Comparison of ENCODE assay signal across 26 cellular contexts in the genomic region with DNA sequence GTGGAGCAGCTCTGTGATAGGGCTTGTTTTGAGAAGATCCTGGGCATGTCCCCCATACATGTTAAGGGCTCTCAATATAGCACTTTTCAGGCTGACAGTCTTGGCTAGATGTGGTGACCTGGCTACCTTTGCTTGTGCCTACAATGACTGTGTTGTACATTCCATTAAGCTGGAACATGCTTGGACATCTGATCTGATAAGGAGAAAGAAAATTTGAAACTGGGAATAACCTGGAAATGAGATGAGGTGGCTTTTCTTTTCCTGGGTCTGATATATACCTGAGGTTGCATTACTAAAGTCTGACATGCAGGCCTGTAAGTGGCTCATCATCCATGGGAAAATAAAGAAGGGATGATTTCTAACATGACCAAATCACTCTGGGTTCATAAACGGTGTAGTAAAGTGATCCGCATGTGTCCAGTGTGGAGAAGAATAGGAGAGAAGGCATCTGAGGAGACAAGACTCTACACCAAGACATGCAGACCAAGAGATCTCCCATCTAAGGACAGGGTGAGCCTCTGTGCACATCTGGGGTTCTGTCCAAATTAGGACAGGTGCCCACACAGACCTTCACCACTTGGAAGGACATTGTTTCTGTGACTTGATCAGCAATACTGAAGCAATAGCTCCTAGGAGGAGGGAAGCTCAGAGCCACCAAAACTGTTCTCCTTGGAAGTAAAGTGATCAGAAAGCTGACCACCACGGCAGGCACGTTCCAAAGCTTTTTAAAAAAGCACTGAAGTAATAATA.
DNase-seq lines count a peak whose midpoint lies in the region; ATAC-seq and TF ChIP-seq lines count a peak whose summit lies in the region.
"Had no signal": no experiment of that assay in that cellular context is flagged by ENCODE, and none has a peak within 500 bp of the region (broad histone marks: within the 10 kb centered on the region; RNA-seq: fewer than 3 reads in every experiment).

No MANE protein-coding gene starts in this region.

- H3K27me3 ChIP-seq in CD8-positive, alpha-beta T cell (ENCODE audit: insufficient read depth, low read length), result no peaks in the 10 kb centered on the region
- H3K27me3 ChIP-seq in endodermal cell (ENCODE audit: control insufficient read depth, insufficient read depth, low read length, poor library complexity, severe bottlenecking), result no peaks in the 10 kb centered on the region
- H3K27me3 ChIP-seq: brain microvascular endothelial cell, sigmoid colon, upper lobe of left lung had no signal

- peaks cover 8% of the 10 kb centered on the region for H3K4me1 Mint-ChIP-seq in activated T-cell treated with anti-CD3 and anti-CD28 coated beads, Interleukin-2, amount 50 U/mL, for 24 hours (ENCODE audit: low read depth)
- H3K4me1 Mint-ChIP-seq in CD8-positive, alpha-beta T cell (ENCODE audit: low read depth), result peaks cover 7% of the 10 kb centered on the region
- no peaks in the 10 kb centered on the region for H3K4me1 Mint-ChIP-seq in endodermal cell
- peaks cover 0 to 24% (median 12%) of the 10 kb centered on the region in 4 donors for H3K4me1 Mint-ChIP-seq in naive thymus-derived CD8-positive, alpha-beta T cell
- H3K4me1 Mint-ChIP-seq in activated CD8-positive, alpha-beta T cell treated with anti-CD3 and anti-CD28 coated beads for 36 hours (ENCODE audit: low read depth), result peaks cover 7% of the 10 kb centered on the region

- peak overlapping the region; percentile 83 for H3K27ac Mint-ChIP-seq in activated T-cell treated with anti-CD3 and anti-CD28 coated beads, Interleukin-2, amount 50 U/mL, for 24 hours
- H3K27ac Mint-ChIP-seq in CD8-positive, alpha-beta T cell, result peak overlapping the region; percentile 33
- H3K27ac Mint-ChIP-seq in endodermal cell, result no peak overlapping the region
- H3K27ac Mint-ChIP-seq in naive thymus-derived CD8-positive, alpha-beta T cell, result peak overlapping the region in 8 of 10 donors; percentile 24 to 80 (median 60)
- no peak overlapping the region for H3K27ac Mint-ChIP-seq in activated CD8-positive, alpha-beta T cell treated with anti-CD3 and anti-CD28 coated beads for 36 hours
- H3K27ac Mint-ChIP-seq: T-helper 1 cell treated with Interleukin-12 subunit alpha and Interleukin-12 subunit beta and Interleukin-4 antibody, amounts not matched to agents 30 μg/mL and 1 μg/mL, for 36 hours had no signal

- H3K9ac ChIP-seq in endodermal cell (ENCODE audit: extremely low read depth, low read length, poor library complexity, severe bottlenecking), result no peak overlapping the region
- H3K9ac ChIP-seq: SK-N-SH had no signal

- H3K27ac ChIP-seq in CD8-positive, alpha-beta T cell (ENCODE audit: low read depth, low read length), result no peak overlapping the region
- no peak overlapping the region for H3K27ac ChIP-seq in endodermal cell (ENCODE audit: low read depth, low read length)
- H3K27ac ChIP-seq: brain microvascular endothelial cell, sigmoid colon had no signal

- H3K36me3 Mint-ChIP-seq in activated T-cell treated with anti-CD3 and anti-CD28 coated beads, Interleukin-2, amount 50 U/mL, for 24 hours (ENCODE audit: low read depth), result peaks cover 89% of the 10 kb centered on the region
- peaks cover 74% of the 10 kb centered on the region for H3K36me3 Mint-ChIP-seq in CD8-positive, alpha-beta T cell
- no peaks in the 10 kb centered on the region for H3K36me3 Mint-ChIP-seq in endodermal cell (ENCODE audit: low read depth)
- H3K36me3 Mint-ChIP-seq in naive thymus-derived CD8-positive, alpha-beta T cell, result peaks cover 0 to 81% (median 38%) of the 10 kb centered on the region in 3 donors
- H3K36me3 Mint-ChIP-seq in activated CD8-positive, alpha-beta T cell treated with anti-CD3 and anti-CD28 coated beads for 36 hours (ENCODE audit: low read depth), result peaks cover 50% of the 10 kb centered on the region

- intact Hi-C loops in CD8-positive, alpha-beta T cell (cut with DNase I, micrococcal nuclease), result no loop called here
- intact Hi-C loops in activated CD8-positive, alpha-beta T cell treated with anti-CD3 and anti-CD28 coated beads for 36 hours (cut with micrococcal nuclease), result no loop called here

- no peaks in the 10 kb centered on the region for H3K27me3 Mint-ChIP-seq in activated T-cell treated with anti-CD3 and anti-CD28 coated beads, Interleukin-2, amount 50 U/mL, for 24 hours
- no peaks in the 10 kb centered on the region for H3K27me3 Mint-ChIP-seq in CD8-positive, alpha-beta T cell (ENCODE audit: low read depth)
- H3K27me3 Mint-ChIP-seq in endodermal cell (ENCODE audit: insufficient read depth), result peaks cover 2% of the 10 kb centered on the region
- no peaks in the 10 kb centered on the region for H3K27me3 Mint-ChIP-seq in naive thymus-derived CD8-positive, alpha-beta T cell
- no peaks in the 10 kb centered on the region for H3K27me3 Mint-ChIP-seq in activated CD8-positive, alpha-beta T cell treated with anti-CD3 and anti-CD28 coated beads for 36 hours
- H3K27me3 Mint-ChIP-seq: naive B cell; stimulated activated memory B cell treated with anti-CD40 and anti-IgM and Interleukin-4, amounts not matched to agents 10 μg/mL and 1 μg/mL and 100 μg/mL, for 72 hours had no signal

- H3K4me1 ChIP-seq in CD8-positive, alpha-beta T cell (ENCODE audit: insufficient read depth, low read length), result no peaks in the 10 kb centered on the region
- no peaks in the 10 kb centered on the region for H3K4me1 ChIP-seq in endodermal cell (ENCODE audit: control insufficient read depth, insufficient read depth, low read length)
- H3K4me1 ChIP-seq: sigmoid colon had no signal

- 91 to 92% methylated on average over 2 to 4 of the region's 4 CpGs for WGBS in endodermal cell (ENCODE audit: insufficient coverage in 1 of 2, insufficient read length in 1 of 2), 2 experiments

- peaks cover 24% of the 10 kb centered on the region for H3K36me3 ChIP-seq in CD8-positive, alpha-beta T cell (ENCODE audit: insufficient read depth, low read length)
- no peaks in the 10 kb centered on the region for H3K36me3 ChIP-seq in endodermal cell (ENCODE audit: control insufficient read depth, insufficient read depth, low read length)
- H3K36me3 ChIP-seq: brain microvascular endothelial cell, sigmoid colon had no signal

- TF ChIP-seq CTCF in CD8-positive, alpha-beta T cell (IDR thresholded peaks at IDR 0.05), result no peak
- TF ChIP-seq CTCF in endodermal cell (conservative IDR thresholded peaks at IDR 0.05), result no peak
- TF ChIP-seq CTCF in activated CD8-positive, alpha-beta T cell treated with anti-CD3 and anti-CD28 coated beads for 36 hours (IDR thresholded peaks at IDR 0.05), result no peak

- CTCF ChIA-PET in CD8-positive, alpha-beta T cell (lab: Charles Lee), result interaction anchor here (1.4 kb wide), 1 partner anchor 11 kb away, joined by 3 read pairs; no protein-coding TSS in a partner anchor
- CTCF ChIA-PET in activated CD8-positive, alpha-beta T cell treated with anti-CD3 and anti-CD28 coated beads for 36 hours (lab: Charles Lee), result interaction anchor here (0.6 to 3.4 kb wide), 2 partner anchors 14 to 273 kb away, joined by 3 to 12 read pairs; no protein-coding TSS in a partner anchor

- no peak for DNase-seq in activated T-cell treated with anti-CD3 and anti-CD28 coated beads, Interleukin-2, amount 50 U/mL, for 24 hours
- no peak for DNase-seq in activated T-cell treated with anti-CD3 and anti-CD28 coated beads for 4 hours
- no peak for DNase-seq in CD8-positive, alpha-beta T cell
- DNase-seq in endodermal cell, result peak; percentile 30
- DNase-seq in naive thymus-derived CD8-positive, alpha-beta T cell, result no peak
- DNase-seq in stimulated activated CD4-positive, alpha-beta T cell treated with anti-CD3 and anti-CD28 coated beads, Interleukin-4, amount 100 ng/mL, for 24 hours, result no peak
- DNase-seq in activated CD8-positive, alpha-beta T cell treated with anti-CD3 and anti-CD28 coated beads for 36 hours, result no peak
- DNase-seq: 8988T; activated gamma-delta T cell; amniotic stem cell; brain microvascular endothelial cell; erythroblast; midbrain; naive B cell; NCI-H2107; NCI-H446; NCI-H748 treated with DMSO at 0.1 percent for 48 hours; sigmoid colon; SK-N-SH; stimulated activated CD4-positive, alpha-beta T cell treated with anti-CD3 and anti-CD28 coated beads, Interleukin-4, amount 100 ng/mL, for 4 hours had no signal

- POLR2A ChIA-PET in CD8-positive, alpha-beta T cell (lab: Charles Lee), result no interaction called here
- POLR2A ChIA-PET in naive thymus-derived CD8-positive, alpha-beta T cell (lab: Charles Lee), result no interaction called here
- POLR2A ChIA-PET in activated CD8-positive, alpha-beta T cell treated with anti-CD3 and anti-CD28 coated beads for 36 hours (lab: Charles Lee), result no interaction called here

- H3K9me3 ChIP-seq in CD8-positive, alpha-beta T cell (ENCODE audit: low read length), result no peaks in the 10 kb centered on the region
- H3K9me3 ChIP-seq in endodermal cell (ENCODE audit: control insufficient read depth, low read length), result no peaks in the 10 kb centered on the region
- H3K9me3 ChIP-seq: sigmoid colon, SK-N-SH, upper lobe of left lung had no signal

- H3K4me3 ChIP-seq in CD8-positive, alpha-beta T cell (ENCODE audit: low read depth, low read length), result no peak overlapping the region
- no peak overlapping the region for H3K4me3 ChIP-seq in endodermal cell (ENCODE audit: low read length)
- H3K4me3 ChIP-seq: sigmoid colon, upper lobe of left lung had no signal

- H3K9me3 Mint-ChIP-seq in activated T-cell treated with anti-CD3 and anti-CD28 coated beads, Interleukin-2, amount 50 U/mL, for 24 hours, result no peaks in the 10 kb centered on the region
- no peaks in the 10 kb centered on the region for H3K9me3 Mint-ChIP-seq in CD8-positive, alpha-beta T cell
- H3K9me3 Mint-ChIP-seq in endodermal cell, result no peaks in the 10 kb centered on the region
- no peaks in the 10 kb centered on the region for H3K9me3 Mint-ChIP-seq in naive thymus-derived CD8-positive, alpha-beta T cell
- H3K9me3 Mint-ChIP-seq in activated CD8-positive, alpha-beta T cell treated with anti-CD3 and anti-CD28 coated beads for 36 hours, result no peaks in the 10 kb centered on the region
- H3K9me3 Mint-ChIP-seq: CD14-positive monocyte; naive B cell; stimulated activated memory B cell treated with anti-CD40 and anti-IgM and Interleukin-4, amounts not matched to agents 10 μg/mL and 1 μg/mL and 100 μg/mL, for 72 hours; T-helper 1 cell treated with Interleukin-12 subunit alpha and Interleukin-12 subunit beta and Interleukin-4 antibody, amounts not matched to agents 30 μg/mL and 1 μg/mL, for 36 hours had no signal

- no peak for ATAC-seq in CD8-positive, alpha-beta T cell
- no peak for ATAC-seq in naive thymus-derived CD8-positive, alpha-beta T cell
- ATAC-seq in GM19328 (IDR thresholded peaks at IDR 0.05; ENCODE audit: unreplicated experiment), result no peak
- ATAC-seq in activated CD8-positive, alpha-beta T cell treated with anti-CD3 and anti-CD28 coated beads for 36 hours, result no peak
- ATAC-seq: Right ventricle myocardium inferior; stimulated activated memory B cell treated with anti-CD40 and anti-IgM and Interleukin-4, amounts not matched to agents 10 μg/mL and 1 μg/mL and 100 μg/mL, for 72 hours had no signal

- H3K4me3 Mint-ChIP-seq in activated T-cell treated with anti-CD3 and anti-CD28 coated beads, Interleukin-2, amount 50 U/mL, for 24 hours, result no peak overlapping the region
- H3K4me3 Mint-ChIP-seq in CD8-positive, alpha-beta T cell, result no peak overlapping the region
- H3K4me3 Mint-ChIP-seq in endodermal cell, result no peak overlapping the region
- no peak overlapping the region for H3K4me3 Mint-ChIP-seq in naive thymus-derived CD8-positive, alpha-beta T cell
- H3K4me3 Mint-ChIP-seq in activated CD8-positive, alpha-beta T cell treated with anti-CD3 and anti-CD28 coated beads for 36 hours, result no peak overlapping the region
- H3K4me3 Mint-ChIP-seq: CD14-positive monocyte; naive B cell; stimulated activated memory B cell treated with anti-CD40 and anti-IgM and Interleukin-4, amounts not matched to agents 10 μg/mL and 1 μg/mL and 100 μg/mL, for 72 hours; T-helper 1 cell treated with Interleukin-12 subunit alpha and Interleukin-12 subunit beta and Interleukin-4 antibody, amounts not matched to agents 30 μg/mL and 1 μg/mL, for 36 hours had no signal

Comparison
In these comparisons a context has a peak if more than half of its experiments do, and no peak if none do; other contexts are left out.
1. H3K27ac Mint-ChIP-seq: peak in activated T-cell treated with anti-CD3 and anti-CD28 coated beads, Interleukin-2, amount 50 U/mL, for 24 hours (single experiment), CD8-positive, alpha-beta T cell (single experiment) and naive thymus-derived CD8-positive, alpha-beta T cell (8 of 10); none in endodermal cell (single experiment) and activated CD8-positive, alpha-beta T cell treated with anti-CD3 and anti-CD28 coated beads for 36 hours (single experiment).